ENCODE assay signal across 10 cellular contexts in genomic region chr20:51452734-51453133, GRCh38.
"Had no signal": no experiment of that assay in that cellular context is flagged by ENCODE, and none has a peak within 500 bp of the region (broad histone marks: within the 10 kb centered on the region; RNA-seq: fewer than 3 reads in every experiment).

No MANE protein-coding gene starts in this region.

- H3K27ac Mint-ChIP-seq: activated CD4-positive, alpha-beta memory T cell treated with anti-CD3 and anti-CD28 coated beads for 36 hours had no signal

- H3K36me3 ChIP-seq: ovary, thyroid gland, vagina had no signal

- H3K4me3 ChIP-seq: coronary artery, heart left ventricle, ovary, thyroid gland, vagina had no signal

- H3K9me3 ChIP-seq: heart left ventricle, ovary, thyroid gland, vagina had no signal

- DNase-seq: activated CD4-positive, alpha-beta memory T cell treated with anti-CD3 and anti-CD28 coated beads for 36 hours; activated CD4-positive, CD25-positive, alpha-beta regulatory T cell; activated CD8-positive, alpha-beta memory T cell treated with anti-CD3 and anti-CD28 coated beads, Interleukin-2, amount 50 U/mL, for 48 hours; effector CD8-positive, alpha-beta T cell; stimulated activated CD4-positive, alpha-beta T cell treated with anti-CD3 and anti-CD28 coated beads, Interleukin-12 subunit alpha, Interleukin-12 subunit beta, amount 100 ng/mL, for 4 hours; thyroid gland had no signal

- H3K27ac ChIP-seq: coronary artery, heart left ventricle, ovary, thyroid gland, vagina had no signal

- H3K4me3 Mint-ChIP-seq: activated CD4-positive, alpha-beta memory T cell treated with anti-CD3 and anti-CD28 coated beads for 36 hours had no signal

- H3K27me3 ChIP-seq: heart left ventricle, ovary, thyroid gland, vagina had no signal

- ATAC-seq: heart left ventricle had no signal

- H3K27me3 Mint-ChIP-seq: activated CD4-positive, alpha-beta memory T cell treated with anti-CD3 and anti-CD28 coated beads for 36 hours had no signal

- H3K9me3 Mint-ChIP-seq: activated CD4-positive, alpha-beta memory T cell treated with anti-CD3 and anti-CD28 coated beads for 36 hours had no signal
